19 cellular contexts compared by ENCODE assay signal in the genomic region with DNA sequence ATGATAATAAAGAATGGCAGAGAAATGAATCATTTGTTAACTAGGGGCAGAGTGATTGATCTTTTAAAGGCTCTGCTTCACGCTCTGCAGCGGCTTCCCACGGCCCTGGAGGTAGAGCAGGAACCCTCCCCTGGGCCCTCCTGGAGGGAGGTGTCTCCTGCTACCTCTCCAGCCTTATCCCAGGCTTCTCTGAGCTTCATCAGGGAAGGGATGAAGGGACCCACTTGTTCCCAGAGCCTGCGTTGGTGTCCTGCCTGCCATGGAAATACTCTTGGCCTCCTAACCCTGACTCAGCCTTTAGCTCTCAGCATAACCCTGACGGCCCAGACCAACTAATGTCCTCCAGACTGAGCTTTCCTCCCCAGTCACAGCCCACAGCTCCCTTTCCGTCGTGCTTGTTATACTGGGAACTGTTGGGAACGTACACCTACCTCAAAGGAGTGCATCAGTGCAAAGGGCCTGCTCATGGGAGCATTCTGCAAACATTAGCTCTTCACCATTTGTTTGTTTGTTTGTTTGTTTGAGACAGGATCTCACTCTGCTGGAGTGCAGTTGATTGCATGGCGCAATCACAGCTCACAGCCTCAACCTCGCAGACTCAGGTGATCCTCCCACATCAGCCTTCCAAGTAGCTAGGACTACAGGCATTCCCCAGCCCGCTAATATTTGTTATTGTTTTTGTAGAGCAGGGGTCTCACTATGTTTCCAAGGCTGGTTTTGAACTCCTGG.
"Had no signal": no experiment of that assay in that cellular context is flagged by ENCODE, and none has a peak within 500 bp of the region (broad histone marks: within the 10 kb centered on the region; RNA-seq: fewer than 3 reads in every experiment).

No MANE protein-coding gene starts in this region.

- H3K36me3 ChIP-seq: gastrocnemius medialis, lower lobe of right lung, stomach, suprapubic skin, tibial nerve, WERI-Rb-1 had no signal

- H3K27ac ChIP-seq: gastrocnemius medialis, lower lobe of right lung, parathyroid adenoma, stomach, suprapubic skin, tibial nerve, WERI-Rb-1 had no signal

- H3K4me3 ChIP-seq: gastrocnemius medialis, lower lobe of right lung, stomach, suprapubic skin, tibial nerve had no signal

- H3K9ac ChIP-seq: parathyroid adenoma had no signal

- H2AFZ ChIP-seq: parathyroid adenoma had no signal

- H3K9me3 ChIP-seq: gastrocnemius medialis, lower lobe of right lung, stomach, suprapubic skin, tibial nerve had no signal

- DNase-seq: activated gamma-delta T cell treated with Interleukin-2 at 50 U/mL for 16 hours; activated T-cell treated with anti-CD3 and anti-CD28 coated beads, Interleukin-2, amount 50 U/mL, for 1 hour; aorta; effector CD8-positive, alpha-beta T cell; gastrocnemius medialis; hippocampal formation; left cardiac atrium; lower lobe of right lung; natural killer cell; small intestine; stimulated activated CD4-positive, alpha-beta T cell treated with anti-CD3 and anti-CD28 coated beads, Interleukin-2, amount 100 ng/mL, for 24 hours; stomach; WERI-Rb-1 had no signal

- H3K4me1 ChIP-seq: gastrocnemius medialis, lower lobe of right lung, parathyroid adenoma, stomach, suprapubic skin, tibial nerve had no signal

- ATAC-seq: esophagus mucosa; gastrocnemius medialis; left cardiac atrium; lower lobe of right lung; natural killer cell; sciatic nerve; stimulated activated effector memory CD8-positive, alpha-beta T cell treated with anti-CD3 and anti-CD28 coated beads, Interleukin-12 subunit alpha, Interleukin-12 subunit beta, amount 100 ng/mL, for 72 hours had no signal

- H3K27me3 ChIP-seq: gastrocnemius medialis, stomach, suprapubic skin, tibial nerve had no signal
